Comparison of ENCODE assay signal across 10 cellular contexts in the genomic region with DNA sequence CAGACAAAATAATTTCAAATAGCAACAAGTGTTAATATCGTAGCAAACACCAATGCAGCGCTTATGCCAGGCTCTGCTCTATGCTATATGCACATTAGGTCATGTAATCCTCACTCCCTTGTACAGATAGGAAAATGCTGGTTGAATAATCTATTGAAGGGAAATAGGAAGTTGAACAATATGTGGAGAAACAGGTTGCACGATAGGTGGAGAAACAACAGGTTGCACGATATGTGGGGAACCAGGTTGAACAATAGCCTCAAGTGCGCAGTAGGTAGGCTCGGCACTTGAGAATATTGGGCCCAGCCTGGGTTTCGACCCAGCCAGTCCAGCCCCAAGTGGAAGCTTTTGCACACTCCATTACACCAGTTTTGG.
DNase-seq lines count a peak whose midpoint lies in the region; ATAC-seq and TF ChIP-seq lines count a peak whose summit lies in the region.
"Had no signal": no experiment of that assay in that cellular context is flagged by ENCODE, and none has a peak within 500 bp of the region (broad histone marks: within the 10 kb centered on the region; RNA-seq: fewer than 3 reads in every experiment).

No MANE protein-coding gene starts in this region.

- DNase-seq in CD8-positive, alpha-beta T cell = no peak
- DNase-seq in endothelial cell (ENCODE audit: low spot score) (no peak), osteocyte (ENCODE audit: extremely low spot score, unreplicated experiment) (no peak), SHP77 (lab: John Stamatoyannopoulos, UW) (no peak), vagina (ENCODE audit: extremely low spot score in 2 of 2) (no peak)
- DNase-seq in stimulated activated CD4-positive, alpha-beta T cell treated with anti-CD3 and anti-CD28 coated beads, Interleukin-1b, Interleukin-23, amount 100 ng/mL, for 48 hours = no peak
- DNase-seq in stimulated activated naive CD8-positive, alpha-beta T cell treated with anti-CD3 and anti-CD28 coated beads, Interleukin-15, Interleukin-2, amounts not matched to agents 100 U/mL and 50 U/mL, for 24 hours = no peak
- DNase-seq: natural killer cell, NCI-H510A had no signal

- H3K27me3 ChIP-seq in CD8-positive, alpha-beta T cell (ENCODE audit: insufficient read depth, low read length) = peaks cover 19% of the 10 kb centered on the region
- H3K27me3 ChIP-seq in OCI-LY3 (ENCODE audit: low read depth, low read length) (peaks cover 59% of the 10 kb centered on the region), vagina (no peaks in the 10 kb centered on the region)

- POLR2A ChIA-PET in CD8-positive, alpha-beta T cell (lab: Charles Lee) = no interaction called here

- H3K27ac Mint-ChIP-seq in CD8-positive, alpha-beta T cell = no peak overlapping the region
- H3K27ac Mint-ChIP-seq in endothelial cell (ENCODE audit: unreplicated experiment) (peak overlapping the region; percentile 94), osteocyte (ENCODE audit: unreplicated experiment) (no peak overlapping the region)
- H3K27ac Mint-ChIP-seq: natural killer cell had no signal

- H2AFZ ChIP-seq in OCI-LY3 (ENCODE audit: low read depth, low read length) = peak overlapping the region; percentile 52

- H3K4me1 ChIP-seq in CD8-positive, alpha-beta T cell (ENCODE audit: insufficient read depth, low read length) = peaks cover 11% of the 10 kb centered on the region
- H3K4me1 ChIP-seq in OCI-LY3 (ENCODE audit: low read length) (peaks cover 32% of the 10 kb centered on the region), vagina (peaks cover 39% of the 10 kb centered on the region)

- CTCF ChIA-PET in CD8-positive, alpha-beta T cell (lab: Charles Lee) = no interaction called here

- no peaks in the 10 kb centered on the region for H3K79me2 ChIP-seq in OCI-LY3 (ENCODE audit: low read length)

- no peak overlapping the region for H3K4me3 ChIP-seq in CD8-positive, alpha-beta T cell (ENCODE audit: low read depth, low read length)
- H3K4me3 ChIP-seq in OCI-LY3 (ENCODE audit: low read length) (peak overlapping the region; percentile 76), vagina (peak overlapping the region in 1 of 2 donors; percentile 41)

- peak overlapping the region; percentile 44 for H3K4me3 Mint-ChIP-seq in CD8-positive, alpha-beta T cell
- H3K4me3 Mint-ChIP-seq in endothelial cell (ENCODE audit: unreplicated experiment) (peak overlapping the region; percentile 82), osteocyte (ENCODE audit: unreplicated experiment) (peak overlapping the region; percentile 67)
- H3K4me3 Mint-ChIP-seq: natural killer cell had no signal

- H3K36me3 Mint-ChIP-seq in CD8-positive, alpha-beta T cell = no peaks in the 10 kb centered on the region
- H3K36me3 Mint-ChIP-seq in endothelial cell (ENCODE audit: low read depth, unreplicated experiment) = no peaks in the 10 kb centered on the region
- H3K36me3 Mint-ChIP-seq in osteocyte (ENCODE audit: unreplicated experiment) = no peaks in the 10 kb centered on the region
- H3K36me3 Mint-ChIP-seq: natural killer cell had no signal

- peak overlapping the region; percentile 66 for H3K9ac ChIP-seq in OCI-LY3 (ENCODE audit: low read length)

- H3K27me3 Mint-ChIP-seq in CD8-positive, alpha-beta T cell (ENCODE audit: low read depth) = peaks cover 68% of the 10 kb centered on the region
- H3K27me3 Mint-ChIP-seq in endothelial cell (ENCODE audit: unreplicated experiment) (peaks cover 11% of the 10 kb centered on the region), osteocyte (ENCODE audit: unreplicated experiment) (peaks cover 14% of the 10 kb centered on the region)

- no peaks in the 10 kb centered on the region for H4K20me1 ChIP-seq in OCI-LY3 (ENCODE audit: insufficient read depth, low read length)

- no peaks in the 10 kb centered on the region for H3K36me3 ChIP-seq in CD8-positive, alpha-beta T cell (ENCODE audit: insufficient read depth, low read length)
- H3K36me3 ChIP-seq in OCI-LY3 (replicated peaks; ENCODE audit: low read depth, low read length) = no peaks in the 10 kb centered on the region
- H3K36me3 ChIP-seq in vagina = no peaks in the 10 kb centered on the region

- no peak for TF ChIP-seq POLR2A in vagina (IDR thresholded peaks at IDR 0.05)

- TF ChIP-seq CTCF in CD8-positive, alpha-beta T cell (IDR thresholded peaks at IDR 0.05) = no peak
- TF ChIP-seq CTCF in OCI-LY3 (IDR thresholded peaks at IDR 0.05; ENCODE audit: low read depth, low read length) (no peak), endothelial cell (IDR thresholded peaks at IDR 0.05; ENCODE audit: unreplicated experiment) (no peak), osteocyte (IDR thresholded peaks at IDR 0.05) (no peak), vagina (IDR thresholded peaks at IDR 0.05) (no peak)

- H3K9me3 Mint-ChIP-seq in CD8-positive, alpha-beta T cell = no peaks in the 10 kb centered on the region
- H3K9me3 Mint-ChIP-seq in endothelial cell (ENCODE audit: unreplicated experiment) (no peaks in the 10 kb centered on the region), osteocyte (ENCODE audit: unreplicated experiment) (no peaks in the 10 kb centered on the region)
- H3K9me3 Mint-ChIP-seq: natural killer cell had no signal

- intact Hi-C loops in CD8-positive, alpha-beta T cell (cut with DNase I, micrococcal nuclease) = no loop called here
- intact Hi-C loops in vagina (cut with DNase I) = loop anchor here (5.0 kb wide), 1 partner anchor 83 kb away; no protein-coding TSS in a partner anchor

- peak overlapping the region; percentile 92 for H3K4me2 ChIP-seq in OCI-LY3 (ENCODE audit: low read length)

- ATAC-seq in CD8-positive, alpha-beta T cell = no peak
- ATAC-seq in stimulated activated naive CD8-positive, alpha-beta T cell treated with anti-CD3 and anti-CD28 coated beads, Interleukin-15, Interleukin-2, amounts not matched to agents 100 U/mL and 50 U/mL, for 24 hours = no peak

- no peaks in the 10 kb centered on the region for H3K9me3 ChIP-seq in CD8-positive, alpha-beta T cell (ENCODE audit: low read length)
- H3K9me3 ChIP-seq in OCI-LY3 (ENCODE audit: insufficient read depth, low read length) = no peaks in the 10 kb centered on the region
- H3K9me3 ChIP-seq in vagina = no peaks in the 10 kb centered on the region

- no peak overlapping the region for H3K27ac ChIP-seq in CD8-positive, alpha-beta T cell (ENCODE audit: low read depth, low read length)
- H3K27ac ChIP-seq in OCI-LY3 (ENCODE audit: low read length) (no peak overlapping the region), vagina (no peak overlapping the region)

- H3K4me1 Mint-ChIP-seq in CD8-positive, alpha-beta T cell (ENCODE audit: low read depth) = peaks cover 14% of the 10 kb centered on the region
- H3K4me1 Mint-ChIP-seq in endothelial cell (ENCODE audit: unreplicated experiment) = peaks cover 37% of the 10 kb centered on the region
- peaks cover 15% of the 10 kb centered on the region for H3K4me1 Mint-ChIP-seq in osteocyte (ENCODE audit: unreplicated experiment)
